ENCODE assay signal across 8 cellular contexts in the genomic region with DNA sequence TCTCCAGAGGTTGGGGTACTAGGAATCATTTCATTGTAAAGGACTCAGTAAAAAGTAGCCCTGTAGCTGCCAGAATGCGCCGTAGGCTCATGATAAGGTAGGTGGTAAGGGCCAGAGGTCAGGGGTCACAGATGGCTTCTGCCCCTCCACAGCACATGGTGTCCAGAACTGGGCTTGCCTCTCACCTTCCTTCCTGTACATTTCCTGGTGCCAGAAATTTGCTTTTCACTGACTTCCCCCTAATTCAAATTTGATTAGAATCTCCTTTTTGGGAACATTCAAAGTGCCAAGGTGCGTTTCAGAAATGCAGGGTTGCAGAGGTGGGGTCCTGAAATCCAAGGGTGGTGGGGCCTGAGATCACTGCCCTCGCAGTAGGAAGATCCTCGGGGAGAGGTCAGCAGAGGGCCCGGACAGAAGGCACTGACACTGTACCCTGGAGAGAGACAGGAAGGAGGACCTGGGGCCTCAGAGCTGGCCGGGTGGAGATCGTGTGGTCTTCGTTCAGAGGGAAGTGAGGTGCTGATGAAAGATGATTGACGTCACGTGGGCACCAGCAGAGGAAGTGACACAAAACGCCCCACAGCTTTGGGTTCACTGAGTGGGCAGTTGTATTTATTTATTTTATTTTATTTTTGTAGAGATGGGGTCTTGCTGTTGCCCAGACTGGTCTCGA. TPM values are rescaled to one million over a fixed set of nuclear protein-coding genes. Genes with fewer than 3 reads are reported as not detected.
DNase-seq lines count a peak whose midpoint lies in the region; ATAC-seq and TF ChIP-seq lines count a peak whose summit lies in the region.

No MANE protein-coding gene starts in this region.

- peaks cover 0 to 1% (median 0%) of the 10 kb centered on the region in 7 donors for H3K9me3 Mint-ChIP-seq in CD14-positive monocyte

- H3K79me2 ChIP-seq in osteoblast (ENCODE audit: insufficient read depth, low read length) = no peaks in the 10 kb centered on the region

- peak overlapping the region; percentile 70 to 76 for H3K4me3 Mint-ChIP-seq in CD14-positive monocyte

- no peaks in the 10 kb centered on the region for H3K9me3 ChIP-seq in osteoblast (ENCODE audit: low read depth, low read length)

- peak; percentile 32 for TF ChIP-seq CTCF in CD14-positive monocyte (IDR thresholded peaks at IDR 0.05)
- TF ChIP-seq CTCF in dorsolateral prefrontal cortex (IDR thresholded peaks at IDR 0.05 in 54 of 56, conservative IDR thresholded peaks at IDR 0.05 in 2 of 56; ENCODE audit: low read depth in 1 of 56, partially characterized antibody in 56 of 56) = no peak
- TF ChIP-seq CTCF in osteoblast (IDR thresholded peaks at IDR 0.05; ENCODE audit: extremely low read depth, low read depth, low read length) = no peak

- H3K4me3 ChIP-seq in dorsolateral prefrontal cortex (no peak overlapping the region), osteoblast (ENCODE audit: insufficient read depth, low read length) (no peak overlapping the region)

- H3K4me1 ChIP-seq in osteoblast (ENCODE audit: insufficient read depth, low read length) = peaks cover 16% of the 10 kb centered on the region

- no peak for ATAC-seq in GM21367 (IDR thresholded peaks at IDR 0.05; ENCODE audit: unreplicated experiment)

- H3K27ac Mint-ChIP-seq in CD14-positive monocyte = peak overlapping the region; percentile 98 to 100 (median 100)

- DNase-seq in CD14-positive monocyte (ENCODE audit: low spot score) = peak; percentile 95
- peak; percentile 90 for DNase-seq in SKM-1 treated with dmso at 0.1 percent for 144 hours (lab: John Stamatoyannopoulos, UW; ENCODE audit: unreplicated experiment)
- DNase-seq in dorsolateral prefrontal cortex = peak in 5 of 10 donors; percentile 11 to 41 (median 34)
- peak; percentile 51 for DNase-seq in osteoblast (ENCODE audit: insufficient read length, low spot score, missing footprints)
- DNase-seq in HT-29 (ENCODE audit: low spot score) = no peak
- DNase-seq in NCI-H2029 treated with DMSO at 0.1 percent for 48 hours (lab: John Stamatoyannopoulos, UW) = no peak
- no peak for DNase-seq in DMS79 (lab: John Stamatoyannopoulos, UW)

- peaks cover 1 to 4% (median 2%) of the 10 kb centered on the region in 3 donors for H3K27me3 Mint-ChIP-seq in CD14-positive monocyte (ENCODE audit: low read depth in 3 of 3)

- no peaks in the 10 kb centered on the region for H3K36me3 Mint-ChIP-seq in CD14-positive monocyte

- no peak overlapping the region for H3K4me2 ChIP-seq in osteoblast (ENCODE audit: insufficient read depth, low read length)

- intact Hi-C loops in CD14-positive monocyte (cut with micrococcal nuclease) = loop anchor here (2.0 to 5.0 kb wide), 3 partner anchors 25 to 92 kb away; partner anchors contain the start of gene METRNL (in 1 of the 2)
- intact Hi-C loops in dorsolateral prefrontal cortex (cut with DNase I) = loop anchor here in 1 of 2 donors (2.0 to 5.0 kb wide), 2 partner anchors 21 to 762 kb away; no protein-coding TSS in a partner anchor

- H3K27ac ChIP-seq in dorsolateral prefrontal cortex = peak overlapping the region in 33 of 59 donors; percentile 1 to 72 (median 45)
- H3K27ac ChIP-seq in osteoblast (ENCODE audit: low read depth, low read length) = no peak overlapping the region

- H2AFZ ChIP-seq in osteoblast (ENCODE audit: low read length) = no peak overlapping the region

- no peaks in the 10 kb centered on the region for H3K36me3 ChIP-seq in osteoblast (ENCODE audit: insufficient read depth, low read length)

- no peaks in the 10 kb centered on the region for H3K27me3 ChIP-seq in dorsolateral prefrontal cortex
- H3K27me3 ChIP-seq in osteoblast (ENCODE audit: insufficient read depth, low read length) = no peaks in the 10 kb centered on the region

- no peaks in the 10 kb centered on the region for H4K20me1 ChIP-seq in osteoblast (ENCODE audit: insufficient read depth, low read length)

- H3K4me1 Mint-ChIP-seq in CD14-positive monocyte = peaks cover 48% of the 10 kb centered on the region

RNA-seq across cellular contexts. Expression of gene METRNL, which starts 25.5 kb away (rescaled TPM):
- polyA plus RNA-seq in CD14-positive monocyte = 10 to 100 TPM; 13.1 to 29.8 TPM
- total RNA-seq in dorsolateral prefrontal cortex (10 to 100 TPM in 102 of 120 experiments, 1 to 10 TPM in 18; 3.8 to 30.0 (median 13.7) TPM), osteoblast (137 and 140 TPM in 2 replicates)
- total RNA-seq in HT-29 (2014; rRNA removed; shearing (Covaris generic)) = 143 and 203 TPM in 2 replicates

Comparison
In these comparisons a context has a peak if more than half of its experiments do, and no peak if none do; other contexts are left out.
1. DNase-seq: peak in CD14-positive monocyte (single experiment), SKM-1 treated with dmso at 0.1 percent for 144 hours (single experiment) and osteoblast (single experiment); none in HT-29 (single experiment), NCI-H2029 treated with DMSO at 0.1 percent for 48 hours (single experiment) and DMS79 (single experiment).